8 cellular contexts compared by ENCODE assay signal in the genomic region with DNA sequence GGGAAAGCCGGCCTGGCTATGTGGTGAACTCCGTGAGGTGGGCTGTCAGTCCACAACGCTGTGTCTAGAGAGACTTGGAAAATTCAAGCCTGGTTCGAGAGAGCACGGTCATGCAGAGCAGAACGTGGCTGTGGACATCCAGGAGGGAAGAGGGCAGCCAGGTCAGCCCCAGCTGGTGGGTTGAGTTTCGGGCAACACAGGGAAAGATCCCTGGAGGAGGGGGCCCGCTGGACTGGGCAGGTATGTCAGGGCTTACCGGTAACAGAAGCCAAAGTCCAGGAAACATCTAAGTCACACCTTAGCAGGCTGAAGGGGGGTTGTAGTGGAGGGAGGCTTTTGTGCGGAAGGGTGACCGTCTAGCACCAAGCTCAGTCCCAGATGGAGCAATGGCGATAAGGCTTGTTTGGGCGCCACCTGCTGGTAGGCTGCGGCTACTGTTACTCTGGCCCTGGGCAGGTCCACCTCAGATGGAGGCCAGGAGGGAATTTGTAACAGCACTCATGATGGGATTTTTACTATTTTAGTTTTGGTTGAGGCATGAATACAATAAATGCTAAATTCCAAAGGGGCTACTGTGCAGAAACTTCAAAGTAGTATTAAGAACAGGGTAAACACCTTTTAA.
DNase-seq lines count a peak whose midpoint lies in the region; ATAC-seq, FAIRE-seq and TF ChIP-seq lines count a peak whose summit lies in the region.

No MANE protein-coding gene starts in this region.

- H3K36me3 ChIP-seq in astrocyte (ENCODE audit: insufficient read depth, low read length) (no peaks in the 10 kb centered on the region), small intestine (ENCODE audit: control insufficient read depth in 2 of 2, insufficient read depth in 2 of 2, low read length in 2 of 2) (no peaks in the 10 kb centered on the region)

- H3K4me2 ChIP-seq in astrocyte (ENCODE audit: low read length): no peak overlapping the region

- H3K4me1 ChIP-seq in astrocyte (ENCODE audit: insufficient read depth, low read length): no peaks in the 10 kb centered on the region
- no peaks in the 10 kb centered on the region for H3K4me1 ChIP-seq in small intestine (ENCODE audit: control insufficient read depth in 2 of 2, insufficient read depth in 1 of 2, low read depth in 1 of 2, low read length in 1 of 2)

- H3K27ac ChIP-seq in astrocyte (ENCODE audit: low read depth, low read length) (no peak overlapping the region), small intestine (ENCODE audit: low read depth in 1 of 2, low read length in 1 of 2) (no peak overlapping the region)

- no peaks in the 10 kb centered on the region for H3K79me2 ChIP-seq in astrocyte (ENCODE audit: insufficient read depth, low read length)

- no peak overlapping the region for H3K4me3 ChIP-seq in astrocyte (ENCODE audit: insufficient read depth, low read depth, low read length)
- H3K4me3 ChIP-seq in small intestine (ENCODE audit: low read depth in 1 of 2, low read length in 2 of 2): no peak overlapping the region

- peak; percentile 44 for DNase-seq in NCI-H1436 (lab: John Stamatoyannopoulos, UW)
- no peak for DNase-seq in NCI-H1436 treated with DMSO at 0.1 percent for 48 hours (lab: John Stamatoyannopoulos, UW)
- peak; percentile 66 for DNase-seq in NCI-H1105 (lab: John Stamatoyannopoulos, UW)
- DNase-seq in T-helper 2 cell treated with Interferon-gamma antibody and Interleukin-4, amounts not matched to agents 5 μg/mL and 100 μg/mL, for 36 hours (ENCODE audit: low spot score): peak; percentile 50
- DNase-seq in astrocyte (ENCODE audit: low read depth): peak; percentile 6
- peak; percentile 60 to 70 for DNase-seq in hippocampal formation (lab: John Stamatoyannopoulos, UW)
- DNase-seq in small intestine: peak; percentile 57

- FAIRE-seq in astrocyte (lab: Jason Lieb, UNC): no peak
- FAIRE-seq in small intestine (lab: Jason Lieb, UNC): no peak

- H4K20me1 ChIP-seq in astrocyte (ENCODE audit: insufficient read depth, low read length): no peaks in the 10 kb centered on the region

- H3K9me3 Mint-ChIP-seq in T-helper 2 cell treated with Interferon-gamma antibody and Interleukin-4, amounts not matched to agents 5 μg/mL and 100 μg/mL, for 36 hours: no peaks in the 10 kb centered on the region
- peaks cover 4% of the 10 kb centered on the region for H3K9me3 Mint-ChIP-seq in astrocyte (ENCODE audit: unreplicated experiment)

- H3K4me1 Mint-ChIP-seq in T-helper 2 cell treated with Interferon-gamma antibody and Interleukin-4, amounts not matched to agents 5 μg/mL and 100 μg/mL, for 36 hours (ENCODE audit: low read depth): no peaks in the 10 kb centered on the region
- H3K4me1 Mint-ChIP-seq in astrocyte (ENCODE audit: low read depth, unreplicated experiment): no peaks in the 10 kb centered on the region

- H3K4me3 Mint-ChIP-seq in T-helper 2 cell treated with Interferon-gamma antibody and Interleukin-4, amounts not matched to agents 5 μg/mL and 100 μg/mL, for 36 hours: no peak overlapping the region
- H3K4me3 Mint-ChIP-seq in astrocyte (ENCODE audit: unreplicated experiment): no peak overlapping the region

- no peaks in the 10 kb centered on the region for H3K36me3 Mint-ChIP-seq in T-helper 2 cell treated with Interferon-gamma antibody and Interleukin-4, amounts not matched to agents 5 μg/mL and 100 μg/mL, for 36 hours (ENCODE audit: low read depth)
- H3K36me3 Mint-ChIP-seq in astrocyte (ENCODE audit: low read depth, unreplicated experiment): no peaks in the 10 kb centered on the region

- no peak overlapping the region for H3K27ac Mint-ChIP-seq in T-helper 2 cell treated with Interferon-gamma antibody and Interleukin-4, amounts not matched to agents 5 μg/mL and 100 μg/mL, for 36 hours
- H3K27ac Mint-ChIP-seq in astrocyte (ENCODE audit: unreplicated experiment): peak overlapping the region; percentile 9

- no peak overlapping the region for H3K9ac ChIP-seq in astrocyte (ENCODE audit: low read length)

- no peak overlapping the region for H2AFZ ChIP-seq in astrocyte (ENCODE audit: low read depth, low read length)

- peak; percentile 96 for TF ChIP-seq CTCF in astrocyte (IDR thresholded peaks at IDR 0.05; ENCODE audit: insufficient read depth, low read depth, low read length)

- H3K27me3 ChIP-seq in astrocyte (ENCODE audit: insufficient read depth, low read length): no peaks in the 10 kb centered on the region
- no peaks in the 10 kb centered on the region for H3K27me3 ChIP-seq in small intestine (ENCODE audit: control insufficient read depth in 2 of 2, insufficient read depth in 2 of 2, low read length in 2 of 2)

- WGBS in small intestine, 3 donors: 42 to 45% (median 43%) methylated on average over 14 of the region's 14 CpGs

- peak; percentile 92 for ATAC-seq in HG02678 (IDR thresholded peaks at IDR 0.05; ENCODE audit: unreplicated experiment)

- no peaks in the 10 kb centered on the region for H3K9me3 ChIP-seq in astrocyte (ENCODE audit: insufficient read depth, low read depth, low read length)
- H3K9me3 ChIP-seq in small intestine (ENCODE audit: control insufficient read depth, low read depth): no peaks in the 10 kb centered on the region

- H3K27me3 Mint-ChIP-seq in T-helper 2 cell treated with Interferon-gamma antibody and Interleukin-4, amounts not matched to agents 5 μg/mL and 100 μg/mL, for 36 hours (ENCODE audit: low read depth): no peaks in the 10 kb centered on the region
- peaks cover 27% of the 10 kb centered on the region for H3K27me3 Mint-ChIP-seq in astrocyte (ENCODE audit: low read depth, unreplicated experiment)
